In genomic region chr11:119322360-119322739, GRCh38 we compare ENCODE assay signal across 10 cellular contexts. TPM values are rescaled to one million over a fixed set of nuclear protein-coding genes. Genes with fewer than 3 reads are reported as not detected.
A peak's percentile ranks its signal among the peaks of the same experiment; 100 is the strongest.
DNase-seq lines count a peak whose midpoint lies in the region; ATAC-seq and TF ChIP-seq lines count a peak whose summit lies in the region.
"Had no signal": no experiment of that assay in that cellular context is flagged by ENCODE, and none has a peak within 500 bp of the region (broad histone marks: within the 10 kb centered on the region; RNA-seq: fewer than 3 reads in every experiment).

No MANE protein-coding gene starts in this region.

- intact Hi-C loops in Caco-2 (cut with micrococcal nuclease; ENCODE audit: unreplicated experiment), result no loop called here

- TF ChIP-seq CTCF in Caco-2 (IDR thresholded peaks at IDR 0.05; ENCODE audit: insufficient read depth in 1 of 2, low read depth in 1 of 2, low read length in 1 of 2, severe bottlenecking in 1 of 2, unreplicated experiment in 1 of 2), result peak in 1 of 2 experiments; percentile 7
- TF ChIP-seq CTCF in brain microvascular endothelial cell (IDR thresholded peaks at IDR 0.05; ENCODE audit: low read depth, low read length, missing control alignments), result peak; percentile 8

- no peaks in the 10 kb centered on the region for H3K9me3 ChIP-seq in Caco-2

- no peak overlapping the region for H3K27ac ChIP-seq in brain microvascular endothelial cell

- no peaks in the 10 kb centered on the region for H3K4me1 Mint-ChIP-seq in Caco-2 (ENCODE audit: low read depth, unreplicated experiment)
- peaks cover 17 to 34% (median 28%) of the 10 kb centered on the region in 4 donors for H3K4me1 Mint-ChIP-seq in naive thymus-derived CD8-positive, alpha-beta T cell

- H3K4me3 Mint-ChIP-seq in Caco-2 (ENCODE audit: unreplicated experiment), result no peak overlapping the region
- H3K4me3 Mint-ChIP-seq in naive thymus-derived CD8-positive, alpha-beta T cell, result peak overlapping the region in 7 of 10 donors; percentile 0 to 80 (median 15)

- H3K27me3 ChIP-seq in Caco-2 (replicated peaks; ENCODE audit: control insufficient read depth, insufficient read depth, low read length) (no peaks in the 10 kb centered on the region), brain microvascular endothelial cell (replicated peaks) (no peaks in the 10 kb centered on the region)

- no peaks in the 10 kb centered on the region for H3K9me3 Mint-ChIP-seq in Caco-2 (ENCODE audit: unreplicated experiment)
- no peaks in the 10 kb centered on the region for H3K9me3 Mint-ChIP-seq in naive thymus-derived CD8-positive, alpha-beta T cell
- H3K9me3 Mint-ChIP-seq: central memory CD8-positive, alpha-beta T cell had no signal

- H3K36me3 ChIP-seq in Caco-2 (ENCODE audit: control insufficient read depth, insufficient read depth, low read length) (no peaks in the 10 kb centered on the region), brain microvascular endothelial cell (replicated peaks) (no peaks in the 10 kb centered on the region)

- H3K4me1 ChIP-seq in Caco-2, result peaks cover 25% of the 10 kb centered on the region

- POLR2A ChIA-PET in Caco-2 (lab: Charles Lee), result interaction anchor here (0.5 kb wide), 1 partner anchor 16 kb away, joined by 4 read pairs; no protein-coding TSS in a partner anchor
- POLR2A ChIA-PET in naive thymus-derived CD8-positive, alpha-beta T cell (lab: Charles Lee), result interaction anchor here (1.1 to 11.7 kb wide), 5 partner anchors 12 to 116 kb away, joined by 3 to 138 read pairs (median 10); partner anchors contain the start of genes CBL and RNF26

- peak; percentile 6 to 19 for DNase-seq in Caco-2
- peak; percentile 32 for DNase-seq in KBM-7
- no peak for DNase-seq in brain microvascular endothelial cell
- no peak for DNase-seq in naive thymus-derived CD8-positive, alpha-beta T cell
- DNase-seq in stimulated activated CD4-positive, alpha-beta T cell treated with anti-CD3 and anti-CD28 coated beads, Interleukin-2, amount 100 ng/mL, for 24 hours, result no peak
- DNase-seq in iPS-NIHi7 (ENCODE audit: extremely low spot score), result no peak
- DNase-seq in AG08396 (ENCODE audit: low spot score), result no peak

- H3K27me3 Mint-ChIP-seq in Caco-2 (ENCODE audit: insufficient read depth, unreplicated experiment), result no peaks in the 10 kb centered on the region
- H3K27me3 Mint-ChIP-seq in naive thymus-derived CD8-positive, alpha-beta T cell, result peaks cover 1 to 14% (median 8%) of the 10 kb centered on the region in 5 donors

- no peak overlapping the region for H3K27ac Mint-ChIP-seq in Caco-2 (ENCODE audit: unreplicated experiment)
- peak overlapping the region in 5 of 10 donors; percentile 4 to 65 (median 23) for H3K27ac Mint-ChIP-seq in naive thymus-derived CD8-positive, alpha-beta T cell

- no TSS peak for BruUV-seq in Caco-2 (replicated peaks; lab: Mats Ljungman, UMichigan)

- ATAC-seq in naive thymus-derived CD8-positive, alpha-beta T cell, result no peak
- ATAC-seq in HG02642 (IDR thresholded peaks at IDR 0.05; ENCODE audit: poor library complexity, unreplicated experiment), result no peak

- H3K36me3 Mint-ChIP-seq in Caco-2 (ENCODE audit: insufficient read depth, unreplicated experiment), result no peaks in the 10 kb centered on the region
- H3K36me3 Mint-ChIP-seq in naive thymus-derived CD8-positive, alpha-beta T cell, result no peaks in the 10 kb centered on the region

- in situ Hi-C loops in KBM-7 (cut with MboI; ENCODE audit: low pct_unique_long_range_greater_than_20kb, low sequenced_read_pairs) (no loop called here), brain microvascular endothelial cell (cut with HindIII; ENCODE audit: low pct_ligation_motif_present, low sequenced_read_pairs) (no loop called here)

- no peak overlapping the region for H3K4me3 ChIP-seq in Caco-2 (ENCODE audit: low read depth, low read length)
- no peak overlapping the region for H3K4me3 ChIP-seq in brain microvascular endothelial cell (ENCODE audit: low read depth, low read length)

- CTCF ChIA-PET in Caco-2 (lab: Charles Lee), result interaction anchor here (0.7 to 4.1 kb wide), 14 partner anchors 9 to 152 kb away, joined by 3 to 51 read pairs (median 6); partner anchors contain the start of genes CBL, RNF26 and USP2

RNA-seq across cellular contexts. Expression of gene MCAM, which starts 5.4 kb away (rescaled TPM):
- total RNA-seq in Caco-2 (2022), result 8.3 and 9.8 TPM in 2 replicates
- total RNA-seq in naive thymus-derived CD8-positive, alpha-beta T cell, result under 1 TPM; 0.33 to 0.55 TPM
- polyA plus RNA-seq in naive thymus-derived CD8-positive, alpha-beta T cell, result 1 to 10 TPM in 1 of 3 donors, under 1 TPM in 2; 0.35 to 1.2 (median 0.65) TPM

RNA-seq across cellular contexts. Expression of gene RNF26, which starts 12.0 kb away (rescaled TPM):
- 85.8 and 92.7 TPM in 2 replicates for total RNA-seq in Caco-2 (2022)
- 10 to 100 TPM; 19.8 to 21.1 TPM for total RNA-seq in naive thymus-derived CD8-positive, alpha-beta T cell
- 10 to 100 TPM; 37.0 to 45.9 (median 39.6) TPM for polyA plus RNA-seq in naive thymus-derived CD8-positive, alpha-beta T cell

RNA-seq across cellular contexts. Expression of gene C1QTNF5, which starts 18.3 kb away (rescaled TPM):
- 0.56 and 1.2 TPM in 2 replicates for total RNA-seq in Caco-2 (2022)
- not detected for total RNA-seq in naive thymus-derived CD8-positive, alpha-beta T cell
- polyA plus RNA-seq in naive thymus-derived CD8-positive, alpha-beta T cell, result not detected

RNA-seq across cellular contexts. Expression of gene MFRP, which starts 24.2 kb away (rescaled TPM):
- total RNA-seq in Caco-2 (2022), result not detected in 2 replicates
- total RNA-seq in naive thymus-derived CD8-positive, alpha-beta T cell, result not detected
- polyA plus RNA-seq in naive thymus-derived CD8-positive, alpha-beta T cell, result not detected
- total RNA-seq: sciatic nerve had no signal

RNA-seq across cellular contexts. Expression of gene USP2, which starts 59.1 kb away (rescaled TPM):
- total RNA-seq in Caco-2 (2022), result 13.9 and 14.4 TPM in 2 replicates
- under 1 TPM; 0.16 to 0.23 TPM for total RNA-seq in naive thymus-derived CD8-positive, alpha-beta T cell
- polyA plus RNA-seq in naive thymus-derived CD8-positive, alpha-beta T cell, result under 1 TPM in 1 of 3 donors, not detected in 2; 0.13 TPM

Comparison
In these comparisons a context has a peak if more than half of its experiments do, and no peak if none do; other contexts are left out.
1. DNase-seq: peak in Caco-2 (2 of 2) and KBM-7 (single experiment); none in brain microvascular endothelial cell (single experiment), naive thymus-derived CD8-positive, alpha-beta T cell (0 of 10), stimulated activated CD4-positive, alpha-beta T cell treated with anti-CD3 and anti-CD28 coated beads, Interleukin-2, amount 100 ng/mL, for 24 hours (0 of 2), iPS-NIHi7 (single experiment) and AG08396 (single experiment).